25 cellular contexts compared by ENCODE assay signal in genomic region chr21:40151611-40152010, GRCh38.
"Had no signal": no experiment of that assay in that cellular context is flagged by ENCODE, and none has a peak within 500 bp of the region (broad histone marks: within the 10 kb centered on the region; RNA-seq: fewer than 3 reads in every experiment).

No MANE protein-coding gene starts in this region.

- H3K36me3 ChIP-seq: brain microvascular endothelial cell, gastrocnemius medialis had no signal

- H3K27ac ChIP-seq: brain microvascular endothelial cell, coronary artery, foreskin keratinocyte, gastrocnemius medialis, VCaP had no signal

- DNase-seq: activated CD4-positive, alpha-beta T cell treated with anti-CD3 and anti-CD28 coated beads for 48 hours; activated CD4-positive, alpha-beta T cell treated with anti-CD3 and anti-CD28 coated beads, Interleukin-2, amount 50 U/mL, for 1 hour; activated CD4-positive, alpha-beta T cell treated with anti-CD3 and anti-CD28 coated beads, Interleukin-2, amount 50 U/mL, for 48 hours; activated CD8-positive, alpha-beta memory T cell treated with anti-CD3 and anti-CD28 coated beads for 24 hours; activated CD8-positive, alpha-beta T cell treated with anti-CD3 and anti-CD28 coated beads for 36 hours; activated effector memory CD4-positive, alpha-beta T cell treated with Interleukin-2 at 50 U/mL for 16 hours; activated gamma-delta T cell treated with Interleukin-2 at 50 U/mL for 16 hours; activated naive CD4-positive, alpha-beta T cell treated with anti-CD3 and anti-CD28 coated beads, Interleukin-2, amount 50 U/mL, for 16 hours; activated naive CD4-positive, alpha-beta T cell treated with Interleukin-2 at 50 U/mL for 16 hours; activated T-cell treated with anti-CD3 and anti-CD28 coated beads, Interleukin-2, amount 50 U/mL, for 4 hours; amniotic stem cell; anterior cingulate cortex; brain microvascular endothelial cell; effector memory CD4-positive, alpha-beta T cell; endodermal cell; foreskin keratinocyte; gastrocnemius medialis; glutamatergic neuron; T-helper 2 cell had no signal

- H3K27me3 ChIP-seq: brain microvascular endothelial cell, foreskin keratinocyte, gastrocnemius medialis had no signal

- H3K9me3 ChIP-seq: gastrocnemius medialis had no signal

- H3K4me3 ChIP-seq: coronary artery, dorsolateral prefrontal cortex, gastrocnemius medialis had no signal

- ATAC-seq: activated CD8-positive, alpha-beta T cell treated with anti-CD3 and anti-CD28 coated beads for 36 hours; activated T-cell treated with anti-CD3 and anti-CD28 coated beads, Interleukin-2, amount 50 U/mL, for 4 hours; activated T-helper 17 cell treated with anti-CD3 and anti-CD28 coated beads, Interleukin-2, amount 50 U/mL, for 72 hours; esophagus mucosa; foreskin keratinocyte; gastrocnemius medialis; WTC11 had no signal
